Comparison of ENCODE assay signal across 1 cellular context in genomic region chr3:172140499-172141391, GRCh38.
TF ChIP-seq lines count a peak whose summit lies in the region.

No MANE protein-coding gene starts in this region.

TF ChIP-seq in HEK293, 187 proteins besides CTCF, POLR2A, EP300 and RAD21 (continued from another document):
- no peak for TF ChIP-seq ZNF280C (tag by site-specific recombination; IDR thresholded peaks at IDR 0.05)
- TF ChIP-seq ZIC2 (tag by site-specific recombination; IDR thresholded peaks at IDR 0.05), result peak; percentile 39; the same call in 1 of the 2 replicates
- TF ChIP-seq ZXDB (tag by site-specific recombination; IDR thresholded peaks at IDR 0.05), result peak; percentile 95
- no peak for TF ChIP-seq ZNF114 (tag by site-specific recombination; IDR thresholded peaks at IDR 0.05)
- peak; percentile 90 for TF ChIP-seq GLI2 (tag by site-specific recombination; IDR thresholded peaks at IDR 0.05; ENCODE audit: borderline replicate concordance, low read depth)
- no peak for TF ChIP-seq ZNF621 (tag by site-specific recombination; IDR thresholded peaks at IDR 0.05)
- TF ChIP-seq SETDB1 (IDR thresholded peaks at IDR 0.05; ENCODE audit: insufficient read length, low read length), result peak; percentile 31
- TF ChIP-seq ZNF791 (tag by site-specific recombination; IDR thresholded peaks at IDR 0.05), result no peak
- no peak for TF ChIP-seq ZNF571 (tag by site-specific recombination; IDR thresholded peaks at IDR 0.05)
- TF ChIP-seq, protein P1, sequence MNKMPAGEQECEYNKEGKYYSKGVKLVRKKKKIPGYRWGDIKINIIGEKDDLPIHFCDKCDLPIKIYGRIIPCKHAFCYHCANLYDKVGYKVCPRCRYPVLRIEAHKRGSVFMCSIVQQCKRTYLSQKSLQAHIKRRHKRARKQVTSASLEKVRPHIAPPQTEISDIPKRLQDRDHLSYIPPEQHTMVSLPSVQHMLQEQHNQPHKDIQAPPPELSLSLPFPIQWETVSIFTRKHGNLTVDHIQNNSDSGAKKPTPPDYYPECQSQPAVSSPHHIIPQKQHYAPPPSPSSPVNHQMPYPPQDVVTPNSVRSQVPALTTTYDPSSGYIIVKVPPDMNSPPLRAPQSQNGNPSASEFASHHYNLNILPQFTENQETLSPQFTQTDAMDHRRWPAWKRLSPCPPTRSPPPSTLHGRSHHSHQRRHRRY (tag by site-specific recombination; IDR thresholded peaks at IDR 0.05), result no peak
- TF ChIP-seq ZNF133 (tag by site-specific recombination; IDR thresholded peaks at IDR 0.05), result no peak
- no peak for TF ChIP-seq ZNF37A (tag by site-specific recombination; IDR thresholded peaks at IDR 0.05)
- TF ChIP-seq ZBTB6 (tag by site-specific recombination; IDR thresholded peaks at IDR 0.05), result no peak
- peak; percentile 73; the same call in 1 of the 2 replicates for TF ChIP-seq SCRT1 (tag by site-specific recombination; IDR thresholded peaks at IDR 0.05; ENCODE audit: borderline replicate concordance)
- no peak for TF ChIP-seq MZF1 (tag by site-specific recombination; IDR thresholded peaks at IDR 0.05; ENCODE audit: borderline replicate concordance)
- TF ChIP-seq SP7 (tag by site-specific recombination; IDR thresholded peaks at IDR 0.05), result peak; percentile 95
- TF ChIP-seq ZSCAN23 (tag by site-specific recombination; IDR thresholded peaks at IDR 0.05), result peak; percentile 75; the same call in 1 of the 2 replicates
- no peak for TF ChIP-seq ZSCAN5A (tag by site-specific recombination; IDR thresholded peaks at IDR 0.05)
- TF ChIP-seq ZNF239 (tag by site-specific recombination; IDR thresholded peaks at IDR 0.05), result no peak
- TF ChIP-seq EGR2 (tag by site-specific recombination; IDR thresholded peaks at IDR 0.05; ENCODE audit: low read depth), result no peak
- TF ChIP-seq, protein P2, sequence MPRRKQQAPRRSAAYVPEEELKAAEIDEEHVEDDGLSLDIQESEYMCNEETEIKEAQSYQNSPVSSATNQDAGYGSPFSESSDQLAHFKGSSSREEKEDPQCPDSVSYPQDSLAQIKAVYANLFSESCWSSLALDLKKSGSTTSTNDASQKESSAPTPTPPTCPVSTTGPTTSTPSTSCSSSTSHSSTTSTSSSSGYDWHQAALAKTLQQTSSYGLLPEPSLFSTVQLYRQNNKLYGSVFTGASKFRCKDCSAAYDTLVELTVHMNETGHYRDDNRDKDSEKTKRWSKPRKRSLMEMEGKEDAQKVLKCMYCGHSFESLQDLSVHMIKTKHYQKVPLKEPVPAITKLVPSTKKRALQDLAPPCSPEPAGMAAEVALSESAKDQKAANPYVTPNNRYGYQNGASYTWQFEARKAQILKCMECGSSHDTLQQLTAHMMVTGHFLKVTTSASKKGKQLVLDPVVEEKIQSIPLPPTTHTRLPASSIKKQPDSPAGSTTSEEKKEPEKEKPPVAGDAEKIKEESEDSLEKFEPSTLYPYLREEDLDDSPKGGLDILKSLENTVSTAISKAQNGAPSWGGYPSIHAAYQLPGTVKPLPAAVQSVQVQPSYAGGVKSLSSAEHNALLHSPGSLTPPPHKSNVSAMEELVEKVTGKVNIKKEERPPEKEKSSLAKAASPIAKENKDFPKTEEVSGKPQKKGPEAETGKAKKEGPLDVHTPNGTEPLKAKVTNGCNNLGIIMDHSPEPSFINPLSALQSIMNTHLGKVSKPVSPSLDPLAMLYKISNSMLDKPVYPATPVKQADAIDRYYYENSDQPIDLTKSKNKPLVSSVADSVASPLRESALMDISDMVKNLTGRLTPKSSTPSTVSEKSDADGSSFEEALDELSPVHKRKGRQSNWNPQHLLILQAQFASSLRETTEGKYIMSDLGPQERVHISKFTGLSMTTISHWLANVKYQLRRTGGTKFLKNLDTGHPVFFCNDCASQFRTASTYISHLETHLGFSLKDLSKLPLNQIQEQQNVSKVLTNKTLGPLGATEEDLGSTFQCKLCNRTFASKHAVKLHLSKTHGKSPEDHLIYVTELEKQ (tag by site-specific recombination; IDR thresholded peaks at IDR 0.05; ENCODE audit: borderline replicate concordance), result peak; percentile 89
- TF ChIP-seq GLI4 (tag by site-specific recombination; IDR thresholded peaks at IDR 0.05), result no peak
- no peak for TF ChIP-seq ZNF677 (tag by site-specific recombination; IDR thresholded peaks at IDR 0.05)
- TF ChIP-seq SP3 (tag by site-specific recombination; IDR thresholded peaks at IDR 0.05), result peak; percentile 30; the same call in 1 of the 2 replicates
- TF ChIP-seq ZNF202 (tag by site-specific recombination; IDR thresholded peaks at IDR 0.05; ENCODE audit: borderline replicate concordance), result no peak
- TF ChIP-seq ZNF341 (tag by site-specific recombination; IDR thresholded peaks at IDR 0.05; ENCODE audit: low read depth), result no peak
- TF ChIP-seq RBAK (tag by site-specific recombination; IDR thresholded peaks at IDR 0.05), result no peak
- no peak for TF ChIP-seq ZNF23 (tag by site-specific recombination; IDR thresholded peaks at IDR 0.05; ENCODE audit: borderline replicate concordance)
- TF ChIP-seq SCRT2 (tag by site-specific recombination; IDR thresholded peaks at IDR 0.05), result peak; percentile 83
- TF ChIP-seq ZNF654 (tag by site-specific recombination; IDR thresholded peaks at IDR 0.05; ENCODE audit: low read depth), result peak; percentile 2; the same call in 1 of the 2 replicates
- no peak for TF ChIP-seq ZNF585B (tag by site-specific recombination; IDR thresholded peaks at IDR 0.05)
- no peak for TF ChIP-seq ZNF157 (tag by site-specific recombination; IDR thresholded peaks at IDR 0.05)
- TF ChIP-seq ZNF266 (tag by site-specific recombination; IDR thresholded peaks at IDR 0.05; ENCODE audit: low read depth), result no peak
- TF ChIP-seq FEZF1 (tag by site-specific recombination; IDR thresholded peaks at IDR 0.05), result peak; percentile 90
- no peak for TF ChIP-seq ZNF274 (IDR thresholded peaks at IDR 0.05; ENCODE audit: low read length)
- TF ChIP-seq ZNF274 (tag by site-specific recombination; IDR thresholded peaks at IDR 0.05; ENCODE audit: borderline replicate concordance), result no peak
- peak; percentile 79; the same call in 1 of the 2 replicates for TF ChIP-seq ZFP37 (tag by site-specific recombination; IDR thresholded peaks at IDR 0.05)
- peak; percentile 76 for TF ChIP-seq ZNF362 (tag by site-specific recombination; IDR thresholded peaks at IDR 0.05)
- no peak for TF ChIP-seq ZNF548 (tag by site-specific recombination; IDR thresholded peaks at IDR 0.05)
- TF ChIP-seq ZNF843 (tag by site-specific recombination; IDR thresholded peaks at IDR 0.05), result peak; percentile 97
- peak; percentile 90 for TF ChIP-seq GFI1B (tag by site-specific recombination; IDR thresholded peaks at IDR 0.05)
- TF ChIP-seq ZNF394 (tag by site-specific recombination; IDR thresholded peaks at IDR 0.05; ENCODE audit: borderline replicate concordance), result peak; percentile 74
- TF ChIP-seq ZNF837 (tag by site-specific recombination; IDR thresholded peaks at IDR 0.05), result no peak
- TF ChIP-seq ZNF692 (tag by site-specific recombination; IDR thresholded peaks at IDR 0.05), result peak; percentile 71; the same call in 1 of the 2 replicates
- peak; percentile 80 for TF ChIP-seq ATF2 (tag by site-specific recombination; IDR thresholded peaks at IDR 0.05; ENCODE audit: low read depth)
- no peak for TF ChIP-seq ZNF416 (tag by site-specific recombination; IDR thresholded peaks at IDR 0.05)
- 0 out of 2 replicates have a peak, but pooled peaks have one; percentile 61 for TF ChIP-seq ZNF488 (tag by site-specific recombination; IDR thresholded peaks at IDR 0.05)
- no peak for TF ChIP-seq ZNF768 (tag by site-specific recombination; IDR thresholded peaks at IDR 0.05)
- no peak for TF ChIP-seq ZNF777 (tag by site-specific recombination; IDR thresholded peaks at IDR 0.05; ENCODE audit: borderline replicate concordance)
- TF ChIP-seq ZFHX2 (tag by site-specific recombination; conservative IDR thresholded peaks at IDR 0.05), result no peak
- TF ChIP-seq ZNF184 (tag by site-specific recombination; IDR thresholded peaks at IDR 0.05), result no peak
- TF ChIP-seq, protein P3, sequence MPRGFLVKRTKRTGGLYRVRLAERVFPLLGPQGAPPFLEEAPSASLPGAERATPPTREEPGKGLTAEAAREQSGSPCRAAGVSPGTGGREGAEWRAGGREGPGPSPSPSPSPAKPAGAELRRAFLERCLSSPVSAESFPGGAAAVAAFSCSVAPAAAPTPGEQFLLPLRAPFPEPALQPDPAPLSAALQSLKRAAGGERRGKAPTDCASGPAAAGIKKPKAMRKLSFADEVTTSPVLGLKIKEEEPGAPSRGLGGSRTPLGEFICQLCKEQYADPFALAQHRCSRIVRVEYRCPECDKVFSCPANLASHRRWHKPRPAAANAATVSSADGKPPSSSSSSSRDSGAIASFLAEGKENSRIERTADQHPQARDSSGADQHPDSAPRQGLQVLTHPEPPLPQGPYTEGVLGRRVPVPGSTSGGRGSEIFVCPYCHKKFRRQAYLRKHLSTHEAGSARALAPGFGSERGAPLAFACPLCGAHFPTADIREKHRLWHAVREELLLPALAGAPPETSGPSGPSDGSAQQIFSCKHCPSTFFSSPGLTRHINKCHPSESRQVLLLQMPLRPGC (tag by site-specific recombination; IDR thresholded peaks at IDR 0.05), result peak; percentile 93
